13 cellular contexts compared by ENCODE assay signal in genomic region chr18:37721544-37722302, GRCh38.
"Had no signal": no experiment of that assay in that cellular context is flagged by ENCODE, and none has a peak within 500 bp of the region (broad histone marks: within the 10 kb centered on the region; RNA-seq: fewer than 3 reads in every experiment).

No MANE protein-coding gene starts in this region.

- H3K27me3 ChIP-seq: cardiac muscle cell, pancreas, tibial nerve, vagina had no signal

- H3K36me3 ChIP-seq: cardiac muscle cell, pancreas, tibial nerve, vagina had no signal

- DNase-seq: activated CD4-positive, alpha-beta T cell treated with anti-CD3 and anti-CD28 coated beads for 48 hours; activated CD8-positive, alpha-beta T cell treated with anti-CD3 and anti-CD28 coated beads for 36 hours; activated effector memory CD4-positive, alpha-beta T cell treated with Interleukin-2 at 50 U/mL for 16 hours; activated naive CD4-positive, alpha-beta T cell treated with anti-CD3 and anti-CD28 coated beads, Interleukin-2, amount 50 U/mL, for 16 hours; activated T-cell treated with anti-CD3 and anti-CD28 coated beads, Interleukin-2, amount 50 U/mL, for 4 hours; left colon; mucosa of descending colon; naive thymus-derived CD4-positive, alpha-beta T cell; pancreas; stimulated activated CD4-positive, alpha-beta T cell treated with anti-CD3 and anti-CD28 coated beads, Interleukin-2, amount 100 ng/mL, for 48 hours had no signal

- H3K4me3 ChIP-seq: cardiac muscle cell, mucosa of descending colon, pancreas, tibial nerve, vagina had no signal

- H3K4me1 ChIP-seq: pancreas, tibial nerve, vagina had no signal

- H3K27ac ChIP-seq: cardiac muscle cell, pancreas, tibial nerve, vagina had no signal

- H3K9me3 ChIP-seq: mucosa of descending colon, pancreas, tibial nerve, vagina had no signal
